In the genomic region with DNA sequence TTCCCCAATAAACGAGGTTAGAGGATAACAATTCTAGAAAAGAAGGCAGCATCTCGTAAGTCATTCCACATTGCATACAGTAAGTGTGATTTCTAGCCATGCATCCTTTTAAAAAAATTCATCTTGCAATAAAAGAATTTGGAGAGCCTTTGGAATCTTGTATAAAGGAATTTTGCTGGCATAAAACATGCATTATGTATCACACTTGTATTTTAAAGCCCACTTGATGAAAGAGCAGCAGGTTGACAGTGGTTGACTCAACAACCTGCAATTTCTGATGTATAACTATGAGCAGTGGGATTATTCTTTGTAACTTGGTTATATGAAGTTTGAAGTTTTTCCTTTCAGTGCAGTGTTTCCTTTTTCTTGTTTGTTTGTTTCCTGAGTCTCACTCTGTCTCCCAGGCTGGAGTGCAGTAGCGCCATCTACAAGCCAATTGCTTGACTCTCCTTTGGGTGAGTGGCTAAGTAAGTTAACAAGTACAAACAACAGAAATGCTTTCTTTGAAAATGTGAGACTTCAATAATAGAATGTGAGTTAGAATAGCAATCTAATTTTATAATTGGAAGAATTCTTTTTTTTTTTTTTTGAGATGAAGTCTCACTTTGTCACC, we compare ENCODE assay signal across 15 cellular contexts. TPM values are rescaled to one million over a fixed set of nuclear protein-coding genes. Genes with fewer than 3 reads are reported as not detected.
A peak's percentile ranks its signal among the peaks of the same experiment; 100 is the strongest.
DNase-seq lines count a peak whose midpoint lies in the region; ATAC-seq, FAIRE-seq and TF ChIP-seq lines count a peak whose summit lies in the region.
"Had no signal": no experiment of that assay in that cellular context is flagged by ENCODE, and none has a peak within 500 bp of the region (broad histone marks: within the 10 kb centered on the region; RNA-seq: fewer than 3 reads in every experiment).

No MANE protein-coding gene starts in this region.

- no peak for TF ChIP-seq RAD21 in A549 (conservative IDR thresholded peaks at IDR 0.05 in 1 of 2, IDR thresholded peaks at IDR 0.05 in 1 of 2)

- FAIRE-seq in A549 (lab: Jason Lieb, UNC) = no peak

- CTCF ChIA-PET in A549 (lab: Yijun Ruan, JAX) = interaction anchor here (0.7 kb wide), 1 partner anchor 32 kb away, joined by 3 read pairs; no protein-coding TSS in a partner anchor

- TF ChIP-seq CTCF in A549 (IDR thresholded peaks at IDR 0.05) (0 out of 3 replicates have a peak, but pooled peaks have one; percentile 10), epithelial cell of proximal tubule (conservative IDR thresholded peaks at IDR 0.05; ENCODE audit: low read depth, low read length) (peak; percentile 30)

- H3K36me3 ChIP-seq in GM23248 (ENCODE audit: low read depth) = no peaks in the 10 kb centered on the region

- no peak overlapping the region for H3K9ac ChIP-seq in GM23248

- H3K4me2 ChIP-seq in A549 (peak overlapping the region; percentile 15; the same call in 2 of the 3 replicates), GM23248 (ENCODE audit: unreplicated experiment) (no peak overlapping the region)

- H3K4me1 ChIP-seq in A549 (peaks cover 36% of the 10 kb centered on the region; the same call in 2 of the 3 replicates), GM23248 (ENCODE audit: insufficient read depth) (peaks cover 50% of the 10 kb centered on the region)

- H3K4me3 ChIP-seq in A549 (no peak overlapping the region), GM23248 (no peak overlapping the region), epithelial cell of proximal tubule (ENCODE audit: low read depth, low read length) (no peak overlapping the region)

- POLR2A ChIA-PET in A549 (lab: Yijun Ruan, JAX) = no interaction called here

- H3K27me3 ChIP-seq in GM23248 (replicated peaks; ENCODE audit: insufficient read depth) = no peaks in the 10 kb centered on the region

- peak overlapping the region in 1 of 2 experiments; percentile 33; a peak in 1 of 6 replicates for H3K27ac ChIP-seq in A549
- no peak overlapping the region for H3K27ac ChIP-seq in GM23248

- H3K9me2 ChIP-seq in GM23248 (ENCODE audit: insufficient read depth) = no peaks in the 10 kb centered on the region

- no peak for TF ChIP-seq POLR2A in A549 (IDR thresholded peaks at IDR 0.05; ENCODE audit: low read length)

- 0 out of 2 replicates have a peak, but pooled peaks cover 8% of the 10 kb centered on the region for H4K20me1 ChIP-seq in GM23248 (ENCODE audit: insufficient read depth)

- H2AFZ ChIP-seq in GM23248 = no peak overlapping the region

- in situ Hi-C loops in GM23248 (cut with MboI) (no loop called here), SK-MEL-5 (cut with HindIII; ENCODE audit: low pct_unique_long_range_greater_than_20kb, low sequenced_read_pairs) (no loop called here)

- WGBS in A549 (ENCODE audit: missing lambda C conversion rate) = 86% methylated on average over 3 of the region's 3 CpGs
- WGBS in GM23248 (ENCODE audit: low coverage in 1 of 2, low lambda C conversion rate in 2 of 2, missing lambda C conversion rate in 2 of 2), 2 experiments = 98% methylated on average over 3 of the region's 3 CpGs

- no peak for ATAC-seq in A549
- no peak for ATAC-seq in GM21529 (IDR thresholded peaks at IDR 0.05; ENCODE audit: unreplicated experiment)
- ATAC-seq: activated CD8-positive, alpha-beta memory T cell treated with anti-CD3 and anti-CD28 coated beads, Interleukin-2, amount 10 ng/mL, durations not matched to agents 7 days and 5 days; stimulated activated effector memory CD8-positive, alpha-beta T cell treated with anti-CD3 and anti-CD28 coated beads, Interleukin-12 subunit alpha, Interleukin-12 subunit beta, amount 100 ng/mL, for 72 hours had no signal

- TF ChIP-seq EP300 in A549 (IDR thresholded peaks at IDR 0.05) = no peak

- H3F3A ChIP-seq in GM23248 (ENCODE audit: insufficient read depth) = peaks cover 26% of the 10 kb centered on the region

- DNase-seq in A549 (ENCODE audit: low read depth in 1 of 2, low spot score in 1 of 2) (no peak), GM23248 (peak; percentile 32), SK-MEL-5 (ENCODE audit: low read depth, low spot score) (peak; percentile 46), epithelial cell of proximal tubule (ENCODE audit: low read depth) (no peak), 8988T (no peak), NCI-H2081 (lab: John Stamatoyannopoulos, UW) (no peak)
- DNase-seq in activated CD4-positive, alpha-beta T cell treated with anti-CD3 and anti-CD28 coated beads for 4 hours = no peak
- DNase-seq: activated CD8-positive, alpha-beta memory T cell treated with anti-CD3 and anti-CD28 coated beads, Interleukin-2, amount 10 ng/mL, durations not matched to agents 7 days and 5 days; activated gamma-delta T cell; foreskin fibroblast; H7; KBM-7; NCI-H1417 had no signal

- H3K9me3 ChIP-seq in A549 (no peaks in the 10 kb centered on the region), GM23248 (ENCODE audit: low read depth) (no peaks in the 10 kb centered on the region)

- peaks cover 100% of the 10 kb centered on the region for H3K79me2 ChIP-seq in GM23248 (ENCODE audit: insufficient read depth)

TF ChIP-seq in A549, 52 proteins besides CTCF, POLR2A, EP300 and RAD21:
- TF ChIP-seq KDM5A (IDR thresholded peaks at IDR 0.05) (no peak), CHD2 (IDR thresholded peaks at IDR 0.05; ENCODE audit: low read length, partially characterized antibody) (no peak), EHMT2 (IDR thresholded peaks at IDR 0.05; ENCODE audit: low read depth) (no peak), SREBF2 (IDR thresholded peaks at IDR 0.05) (no peak), NFE2L2 (conservative IDR thresholded peaks at IDR 0.05; ENCODE audit: low read length) (no peak), RFX5 (IDR thresholded peaks at IDR 0.05) (no peak)
- TF ChIP-seq, protein P1, sequence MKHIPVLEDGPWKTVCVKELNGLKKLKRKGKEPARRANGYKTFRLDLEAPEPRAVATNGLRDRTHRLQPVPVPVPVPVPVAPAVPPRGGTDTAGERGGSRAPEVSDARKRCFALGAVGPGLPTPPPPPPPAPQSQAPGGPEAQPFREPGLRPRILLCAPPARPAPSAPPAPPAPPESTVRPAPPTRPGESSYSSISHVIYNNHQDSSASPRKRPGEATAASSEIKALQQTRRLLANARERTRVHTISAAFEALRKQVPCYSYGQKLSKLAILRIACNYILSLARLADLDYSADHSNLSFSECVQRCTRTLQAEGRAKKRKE (CRISPR knock-in tag; IDR thresholded peaks at IDR 0.05; ENCODE audit: low read depth) = no peak
- TF ChIP-seq, protein P2, sequence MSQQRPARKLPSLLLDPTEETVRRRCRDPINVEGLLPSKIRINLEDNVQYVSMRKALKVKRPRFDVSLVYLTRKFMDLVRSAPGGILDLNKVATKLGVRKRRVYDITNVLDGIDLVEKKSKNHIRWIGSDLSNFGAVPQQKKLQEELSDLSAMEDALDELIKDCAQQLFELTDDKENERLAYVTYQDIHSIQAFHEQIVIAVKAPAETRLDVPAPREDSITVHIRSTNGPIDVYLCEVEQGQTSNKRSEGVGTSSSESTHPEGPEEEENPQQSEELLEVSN (IDR thresholded peaks at IDR 0.05; ENCODE audit: borderline replicate concordance, low read depth) = no peak
- TF ChIP-seq, protein P3, sequence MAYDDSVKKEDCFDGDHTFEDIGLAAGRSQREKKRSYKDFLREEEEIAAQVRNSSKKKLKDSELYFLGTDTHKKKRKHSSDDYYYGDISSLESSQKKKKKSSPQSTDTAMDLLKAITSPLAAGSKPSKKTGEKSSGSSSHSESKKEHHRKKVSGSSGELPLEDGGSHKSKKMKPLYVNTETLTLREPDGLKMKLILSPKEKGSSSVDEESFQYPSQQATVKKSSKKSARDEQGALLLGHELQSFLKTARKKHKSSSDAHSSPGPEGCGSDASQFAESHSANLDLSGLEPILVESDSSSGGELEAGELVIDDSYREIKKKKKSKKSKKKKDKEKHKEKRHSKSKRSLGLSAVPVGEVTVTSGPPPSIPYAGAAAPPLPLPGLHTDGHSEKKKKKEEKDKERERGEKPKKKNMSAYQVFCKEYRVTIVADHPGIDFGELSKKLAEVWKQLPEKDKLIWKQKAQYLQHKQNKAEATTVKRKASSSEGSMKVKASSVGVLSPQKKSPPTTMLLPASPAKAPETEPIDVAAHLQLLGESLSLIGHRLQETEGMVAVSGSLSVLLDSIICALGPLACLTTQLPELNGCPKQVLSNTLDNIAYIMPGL (CRISPR knock-in tag; IDR thresholded peaks at IDR 0.05; ENCODE audit: borderline replicate concordance) = no peak

RNA-seq across cellular contexts. Expression of a gene that starts 39.9 kb away (rescaled TPM):
- polyA plus RNA-seq in A549 (2011; rRNA removed) (8.3 and 10.0 TPM in 2 replicates), A549 (2017; fragmentation: RNase III; extraction: RNeasy Plus Mini Kit Qiagen cat#74134 plus additional on column Dnase treatment) (6.7 to 7.8 TPM (median 7.3 TPM) in 3 replicates), GM23248 (2016; fragmentation: Nextera tagmentation; extraction: Ambion mirVana) (3.9 and 4.7 TPM in 2 replicates)
- 4.1 and 4.4 TPM in 2 replicates for polyA plus RNA-seq in A549 (2012; cell fraction: cytosol; rRNA removed)
- polyA plus RNA-seq in A549 (2012; cell fraction: nucleus; rRNA removed) = 5.8 and 6.1 TPM in 2 replicates
- polyA minus RNA-seq in A549 (2011; rRNA and poly(A)+ RNA removed) = 11.8 and 13.0 TPM in 2 replicates
- 9.1 and 9.3 TPM in 2 replicates for total RNA-seq in GM23248 (2014; rRNA removed; shearing (Covaris generic))
- 35.5 and 37.6 TPM in 2 replicates for total RNA-seq in SK-MEL-5 (2014; rRNA removed; shearing (Covaris generic))
- polyA plus RNA-seq in SK-MEL-5 (2015; cell fraction: cytosol; rRNA removed) = 44.4 and 57.0 TPM in 2 replicates
- 74.2 and 74.8 TPM in 2 replicates for polyA plus RNA-seq in SK-MEL-5 (2015; cell fraction: nucleus; rRNA removed)
- total RNA-seq in epithelial cell of proximal tubule = 5.1 and 5.7 TPM in 2 replicates

Comparison
In these comparisons a context has a peak if more than half of its experiments do, and no peak if none do; other contexts are left out.
1. DNase-seq: peak in GM23248 (single experiment) and SK-MEL-5 (single experiment); none in A549 (0 of 2), epithelial cell of proximal tubule (single experiment), 8988T (single experiment), activated CD4-positive, alpha-beta T cell treated with anti-CD3 and anti-CD28 coated beads for 4 hours (0 of 2) and NCI-H2081 (0 of 2).